Comparison of ENCODE assay signal across 8 cellular contexts in the genomic region with DNA sequence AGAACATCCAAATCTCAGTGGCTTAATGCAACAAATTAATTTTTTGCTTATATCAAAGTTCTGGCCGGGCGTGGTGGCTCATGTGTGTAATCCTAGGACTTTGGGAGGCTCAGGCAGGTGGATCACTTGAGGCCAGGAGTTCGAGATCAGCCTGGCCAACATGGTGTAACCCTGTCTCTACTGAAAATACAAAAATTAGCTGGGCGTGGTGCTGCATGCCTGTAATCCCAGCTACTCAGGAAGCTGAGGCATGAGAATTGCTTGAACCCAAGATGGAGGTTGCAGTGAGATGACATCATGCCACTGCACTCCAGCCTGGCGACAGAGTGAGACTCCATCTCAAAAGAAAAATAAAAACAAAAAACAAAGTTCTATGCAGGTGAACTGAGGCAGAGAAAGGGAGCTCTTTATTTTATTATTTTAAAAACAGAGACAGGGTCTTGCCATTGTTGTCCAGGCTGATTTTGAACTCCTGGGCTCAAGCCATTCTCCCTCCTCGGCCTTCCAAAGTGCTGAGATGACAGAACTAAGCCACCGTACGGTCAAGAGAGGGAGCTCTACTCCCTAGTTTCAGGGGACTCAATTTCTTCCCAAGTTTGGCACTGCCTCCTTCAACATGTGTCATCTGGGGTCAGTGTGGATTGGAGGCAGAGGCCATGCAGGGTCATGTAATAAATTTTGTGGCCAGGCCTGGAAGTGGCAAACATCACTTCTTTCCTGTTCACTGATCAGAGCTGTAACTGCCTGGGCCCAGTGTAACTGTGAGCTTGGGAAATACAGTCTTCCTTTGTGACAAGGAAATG. TPM values are rescaled to one million over a fixed set of nuclear protein-coding genes. Genes with fewer than 3 reads are reported as not detected.
DNase-seq lines count a peak whose midpoint lies in the region; ATAC-seq and TF ChIP-seq lines count a peak whose summit lies in the region.

No MANE protein-coding gene starts in this region.

- H3K9ac ChIP-seq in GM23248: peak overlapping the region; percentile 30; the same call in 1 of the 2 replicates

- H4K20me1 ChIP-seq in GM23248 (ENCODE audit: insufficient read depth): no peaks in the 10 kb centered on the region

- H3K9me2 ChIP-seq in GM23248 (ENCODE audit: insufficient read depth): no peaks in the 10 kb centered on the region

- H3K27me3 Mint-ChIP-seq in Caco-2 (ENCODE audit: insufficient read depth, unreplicated experiment): no peaks in the 10 kb centered on the region

- intact Hi-C loops in Caco-2 (cut with micrococcal nuclease; ENCODE audit: unreplicated experiment) (loop anchor here (5.0 kb wide), 1 partner anchor 337 kb away; a partner anchor contains a TSS), esophagus squamous epithelium (cut with DNase I) (no loop called here)

- H3K4me3 ChIP-seq in Caco-2 (ENCODE audit: low read depth, low read length) (no peak overlapping the region), GM23248 (no peak overlapping the region), esophagus squamous epithelium (no peak overlapping the region)

- H3K9me3 ChIP-seq in Caco-2: no peaks in the 10 kb centered on the region
- no peaks in the 10 kb centered on the region for H3K9me3 ChIP-seq in GM23248 (ENCODE audit: low read depth)
- no peaks in the 10 kb centered on the region for H3K9me3 ChIP-seq in esophagus squamous epithelium

- no peak for ATAC-seq in HG03342 (IDR thresholded peaks at IDR 0.05; ENCODE audit: unreplicated experiment)

- H3F3A ChIP-seq in GM23248 (ENCODE audit: insufficient read depth): peaks cover 12% of the 10 kb centered on the region; the same call in 1 of the 2 replicates

- POLR2A ChIA-PET in Caco-2 (lab: Charles Lee): no interaction called here

- WGBS in GM23248 (ENCODE audit: low coverage in 1 of 2, low lambda C conversion rate in 2 of 2, missing lambda C conversion rate in 2 of 2), 2 experiments: 61 to 62% methylated on average over 8 of the region's 8 CpGs
- WGBS in esophagus squamous epithelium, 2 donors: 53% methylated on average over 8 of the region's 8 CpGs

- H3K36me3 ChIP-seq in Caco-2 (ENCODE audit: control insufficient read depth, insufficient read depth, low read length) (no peaks in the 10 kb centered on the region), GM23248 (ENCODE audit: low read depth) (no peaks in the 10 kb centered on the region), esophagus squamous epithelium (peaks cover 0 to 46% (median 0%) of the 10 kb centered on the region in 3 donors)

- H3K4me1 ChIP-seq in Caco-2 (0 out of 2 replicates have a peak, but pooled peaks cover 3% of the 10 kb centered on the region), GM23248 (ENCODE audit: insufficient read depth) (peaks cover 12% of the 10 kb centered on the region), esophagus squamous epithelium (peaks cover 18 to 41% (median 26%) of the 10 kb centered on the region in 3 donors)

- H3K27ac ChIP-seq in GM23248 (no peak overlapping the region), esophagus squamous epithelium (peak overlapping the region in 2 of 4 donors; percentile 14 to 29)

- H3K27me3 ChIP-seq in Caco-2 (replicated peaks; ENCODE audit: control insufficient read depth, insufficient read depth, low read length) (no peaks in the 10 kb centered on the region), GM23248 (replicated peaks; ENCODE audit: insufficient read depth) (no peaks in the 10 kb centered on the region), esophagus squamous epithelium (no peaks in the 10 kb centered on the region)

- CTCF ChIA-PET in Caco-2 (lab: Charles Lee): interaction anchor here (0.9 to 1.2 kb wide), 2 partner anchors 13 to 18 kb away, joined by 5 to 7 read pairs; no protein-coding TSS in a partner anchor

- H3K9me3 Mint-ChIP-seq in Caco-2 (ENCODE audit: unreplicated experiment): no peaks in the 10 kb centered on the region

- peak; percentile 10 to 51 for TF ChIP-seq CTCF in Caco-2 (IDR thresholded peaks at IDR 0.05; ENCODE audit: insufficient read depth in 1 of 2, low read depth in 1 of 2, low read length in 1 of 2, severe bottlenecking in 1 of 2, unreplicated experiment in 1 of 2)
- peak in 2 of 6 experiments; percentile 13 to 19 for TF ChIP-seq CTCF in esophagus squamous epithelium (IDR thresholded peaks at IDR 0.05)

- H3K4me3 Mint-ChIP-seq in Caco-2 (ENCODE audit: unreplicated experiment): peak overlapping the region; percentile 81

- peaks cover 23% of the 10 kb centered on the region for H3K36me3 Mint-ChIP-seq in Caco-2 (ENCODE audit: insufficient read depth, unreplicated experiment)

- H3K79me2 ChIP-seq in GM23248 (ENCODE audit: insufficient read depth): no peaks in the 10 kb centered on the region

- in situ Hi-C loops in GM23248 (cut with MboI): no loop called here

- peaks cover 6% of the 10 kb centered on the region for H3K4me1 Mint-ChIP-seq in Caco-2 (ENCODE audit: low read depth, unreplicated experiment)

- TF ChIP-seq POLR2A in esophagus squamous epithelium (IDR thresholded peaks at IDR 0.05): no peak

- H3K4me2 ChIP-seq in GM23248 (ENCODE audit: unreplicated experiment): peak overlapping the region; percentile 13

- DNase-seq in Caco-2: peak in 1 of 2 experiments; percentile 47
- peak; percentile 74 for DNase-seq in GM23248
- DNase-seq in SW 1271 (lab: John Stamatoyannopoulos, UW): peak; percentile 23 to 32
- peak; percentile 70 for DNase-seq in fibroblast of peridontal ligament (ENCODE audit: extremely low read depth)
- DNase-seq in occipital lobe (lab: John Stamatoyannopoulos, UW): peak; percentile 20
- DNase-seq in stimulated activated CD8-positive, alpha-beta memory T cell treated with anti-CD3 and anti-CD28 coated beads, Interleukin-4, amount 100 ng/mL, for 48 hours: no peak
- no peak for DNase-seq in esophagus squamous epithelium (lab: John Stamatoyannopoulos, UW)

- H2AFZ ChIP-seq in GM23248: peak overlapping the region; percentile 41; the same call in 1 of the 2 replicates

- no TSS peak for BruUV-seq in Caco-2 (replicated peaks; lab: Mats Ljungman, UMichigan)

- H3K27ac Mint-ChIP-seq in Caco-2 (ENCODE audit: unreplicated experiment): no peak overlapping the region

RNA-seq across cellular contexts. Expression of a gene that starts 2.4 kb away (rescaled TPM):
- total RNA-seq in Caco-2 (2022): 17.7 and 21.4 TPM in 2 replicates
- 27.1 and 29.0 TPM in 2 replicates for total RNA-seq in GM23248 (2014; rRNA removed; shearing (Covaris generic))
- 9.1 and 10.0 TPM in 2 replicates for polyA plus RNA-seq in GM23248 (2016; fragmentation: Nextera tagmentation; extraction: Ambion mirVana)
- 47.6 TPM for total RNA-seq in occipital lobe
- 10 to 100 TPM; 17.6 to 34.1 (median 21.6) TPM for total RNA-seq in esophagus squamous epithelium

RNA-seq across cellular contexts. Expression of a gene that starts 21.4 kb away (rescaled TPM):
- total RNA-seq in Caco-2 (2022): 166 and 188 TPM in 2 replicates
- total RNA-seq in GM23248 (2014; rRNA removed; shearing (Covaris generic)): 236 and 324 TPM in 2 replicates
- polyA plus RNA-seq in GM23248 (2016; fragmentation: Nextera tagmentation; extraction: Ambion mirVana): 411 and 432 TPM in 2 replicates
- 45.4 TPM for total RNA-seq in occipital lobe
- total RNA-seq in esophagus squamous epithelium: 100 to 1,000 TPM in 3 of 4 donors, 10 to 100 TPM in 1; 87.5 to 353 (median 340) TPM

RNA-seq across cellular contexts. Expression of a gene that starts 34.5 kb away (rescaled TPM):
- total RNA-seq in Caco-2 (2022): 0.67 and 0.95 TPM in 2 replicates
- total RNA-seq in GM23248 (2014; rRNA removed; shearing (Covaris generic)): 2.2 and 2.4 TPM in 2 replicates
- 0.78 and 1.6 TPM in 2 replicates for polyA plus RNA-seq in GM23248 (2016; fragmentation: Nextera tagmentation; extraction: Ambion mirVana)
- 16.4 TPM for total RNA-seq in occipital lobe
- 10 to 100 TPM in 1 of 4 donors, 1 to 10 TPM in 2, under 1 TPM in 1; 0.92 to 11.1 (median 1.9) TPM for total RNA-seq in esophagus squamous epithelium

Comparison
In these comparisons a context has a peak if more than half of its experiments do, and no peak if none do; other contexts are left out.
1. DNase-seq: peak in GM23248 (single experiment), SW 1271 (2 of 2), fibroblast of peridontal ligament (single experiment) and occipital lobe (single experiment); none in stimulated activated CD8-positive, alpha-beta memory T cell treated with anti-CD3 and anti-CD28 coated beads, Interleukin-4, amount 100 ng/mL, for 48 hours (single experiment) and esophagus squamous epithelium (single experiment).